In the genomic region with DNA sequence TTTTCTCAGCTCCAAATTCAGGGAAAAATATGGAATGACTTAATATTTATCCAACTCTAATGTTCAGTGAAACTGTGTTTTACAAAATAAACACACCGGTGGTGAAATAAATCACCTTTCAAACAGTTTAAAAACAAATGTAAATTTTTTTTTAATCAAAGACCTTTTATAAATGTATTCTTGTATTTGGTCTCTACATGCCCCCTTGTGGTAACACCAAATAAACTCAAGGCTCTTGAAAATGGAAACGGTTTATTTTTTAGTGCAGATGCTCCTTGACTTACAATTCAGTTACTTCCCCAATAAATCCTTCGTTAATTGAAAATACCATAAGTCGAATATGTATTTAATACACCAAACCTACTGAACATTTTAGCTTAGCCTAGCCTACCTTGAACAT, we compare ENCODE assay signal across 8 cellular contexts. TPM values are rescaled to one million over a fixed set of nuclear protein-coding genes. Genes with fewer than 3 reads are reported as not detected.
DNase-seq lines count a peak whose midpoint lies in the region; ATAC-seq, FAIRE-seq and TF ChIP-seq lines count a peak whose summit lies in the region.

No MANE protein-coding gene starts in this region.

- H3K4me1 ChIP-seq in SJCRH30 (no peaks in the 10 kb centered on the region), small intestine (ENCODE audit: control insufficient read depth in 2 of 2, insufficient read depth in 1 of 2, low read depth in 1 of 2, low read length in 1 of 2) (no peaks in the 10 kb centered on the region), vagina (no peaks in the 10 kb centered on the region)

- H3K27ac ChIP-seq in SJCRH30 (no peak overlapping the region), small intestine (ENCODE audit: low read depth in 1 of 2, low read length in 1 of 2) (no peak overlapping the region), vagina (no peak overlapping the region)

- no peaks in the 10 kb centered on the region for H3K27me3 ChIP-seq in SJCRH30
- no peaks in the 10 kb centered on the region for H3K27me3 ChIP-seq in small intestine (ENCODE audit: control insufficient read depth in 2 of 2, insufficient read depth in 2 of 2, low read length in 2 of 2)
- H3K27me3 ChIP-seq in vagina = no peaks in the 10 kb centered on the region

- peak overlapping the region; percentile 46 for H3K27ac Mint-ChIP-seq in activated CD4-positive, alpha-beta T cell treated with anti-CD3 and anti-CD28 coated beads, Interleukin-2, amount 10 ng/mL, durations not matched to agents 7 days and 5 days

- TF ChIP-seq POLR2A in vagina (IDR thresholded peaks at IDR 0.05) = no peak

- TF ChIP-seq CTCF in vagina (IDR thresholded peaks at IDR 0.05) = peak in 1 of 3 experiments; percentile 32

- H3K4me3 ChIP-seq in SJCRH30 (peak overlapping the region; percentile 26; the same call in 1 of the 2 replicates), small intestine (ENCODE audit: low read depth in 1 of 2, low read length in 2 of 2) (no peak overlapping the region), vagina (no peak overlapping the region)

- peak; percentile 10 for DNase-seq in activated CD4-positive, alpha-beta T cell treated with anti-CD3 and anti-CD28 coated beads, Interleukin-2, amount 10 ng/mL, durations not matched to agents 7 days and 5 days
- DNase-seq in activated CD4-positive, alpha-beta T cell treated with anti-CD3 and anti-CD28 coated beads for 48 hours = no peak
- peak in 1 of 2 experiments; percentile 37 for DNase-seq in SJCRH30
- DNase-seq in fibroblast of gingiva (ENCODE audit: low read depth) = peak; percentile 0
- DNase-seq in small intestine = peak; percentile 1
- no peak for DNase-seq in vagina (ENCODE audit: extremely low spot score in 2 of 2)

- peak overlapping the region; percentile 68 for H3K4me3 Mint-ChIP-seq in activated CD4-positive, alpha-beta T cell treated with anti-CD3 and anti-CD28 coated beads, Interleukin-2, amount 10 ng/mL, durations not matched to agents 7 days and 5 days

- H3K4me1 Mint-ChIP-seq in activated CD4-positive, alpha-beta T cell treated with anti-CD3 and anti-CD28 coated beads, Interleukin-2, amount 10 ng/mL, durations not matched to agents 7 days and 5 days = peaks cover 30% of the 10 kb centered on the region

- POLR2A ChIA-PET in activated CD4-positive, alpha-beta T cell treated with anti-CD3 and anti-CD28 coated beads, Interleukin-2, amount 10 ng/mL, durations not matched to agents 7 days and 5 days (lab: Charles Lee) = no interaction called here

- no peaks in the 10 kb centered on the region for H3K9me3 ChIP-seq in SJCRH30 (replicated peaks)
- H3K9me3 ChIP-seq in small intestine (ENCODE audit: control insufficient read depth, low read depth) = no peaks in the 10 kb centered on the region
- no peaks in the 10 kb centered on the region for H3K9me3 ChIP-seq in vagina

- H3K27me3 Mint-ChIP-seq in activated CD4-positive, alpha-beta T cell treated with anti-CD3 and anti-CD28 coated beads, Interleukin-2, amount 10 ng/mL, durations not matched to agents 7 days and 5 days = no peaks in the 10 kb centered on the region

- CTCF ChIA-PET in activated CD4-positive, alpha-beta T cell treated with anti-CD3 and anti-CD28 coated beads, Interleukin-2, amount 10 ng/mL, durations not matched to agents 7 days and 5 days (lab: Charles Lee) = interaction anchor here (0.6 to 1.5 kb wide), 3 partner anchors 47 to 1376 kb away, joined by 3 to 5 read pairs (median 3); no protein-coding TSS in a partner anchor

- no peak for ATAC-seq in GM19395 (IDR thresholded peaks at IDR 0.05; ENCODE audit: unreplicated experiment)
- no peak for ATAC-seq in HG02840 (IDR thresholded peaks at IDR 0.05; ENCODE audit: low FRiP score, unreplicated experiment)

- H3K36me3 ChIP-seq in SJCRH30 (no peaks in the 10 kb centered on the region), small intestine (ENCODE audit: control insufficient read depth in 2 of 2, insufficient read depth in 2 of 2, low read length in 2 of 2) (no peaks in the 10 kb centered on the region), vagina (no peaks in the 10 kb centered on the region)

- H3K36me3 Mint-ChIP-seq in activated CD4-positive, alpha-beta T cell treated with anti-CD3 and anti-CD28 coated beads, Interleukin-2, amount 10 ng/mL, durations not matched to agents 7 days and 5 days (ENCODE audit: low read depth) = no peaks in the 10 kb centered on the region

- no peak for FAIRE-seq in small intestine (lab: Jason Lieb, UNC)

- no peaks in the 10 kb centered on the region for H3K9me3 Mint-ChIP-seq in activated CD4-positive, alpha-beta T cell treated with anti-CD3 and anti-CD28 coated beads, Interleukin-2, amount 10 ng/mL, durations not matched to agents 7 days and 5 days

- WGBS in small intestine, 3 donors = 12 to 20% (median 14%) methylated on average over 4 of the region's 4 CpGs

- intact Hi-C loops in vagina (cut with DNase I) = no loop called here

RNA-seq across cellular contexts. Expression of gene ITM2A, which starts 45.9 kb away (rescaled TPM):
- 100 to 1,000 TPM; 148 to 185 TPM for total RNA-seq in activated CD4-positive, alpha-beta T cell treated with anti-CD3 and anti-CD28 coated beads, Interleukin-2, amount 10 ng/mL, durations not matched to agents 7 days and 5 days
- not detected in 2 replicates for total RNA-seq in SJCRH30 (2014; rRNA removed; shearing (Covaris generic))
- polyA plus RNA-seq in small intestine = 10 to 100 TPM in 1 of 3 donors, 1 to 10 TPM in 2; 1.3 to 24.3 (median 5.9) TPM
- 89.4 TPM for total RNA-seq in vagina

Comparison
In these comparisons a context has a peak if more than half of its experiments do, and no peak if none do; other contexts are left out.
1. DNase-seq: peak in activated CD4-positive, alpha-beta T cell treated with anti-CD3 and anti-CD28 coated beads, Interleukin-2, amount 10 ng/mL, durations not matched to agents 7 days and 5 days (single experiment), fibroblast of gingiva (single experiment) and small intestine (single experiment); none in activated CD4-positive, alpha-beta T cell treated with anti-CD3 and anti-CD28 coated beads for 48 hours (single experiment) and vagina (0 of 2).
2. RNA of gene ITM2A, which starts 45.9 kb away (total RNA-seq): 148 to 185 TPM in activated CD4-positive, alpha-beta T cell treated with anti-CD3 and anti-CD28 coated beads, Interleukin-2, amount 10 ng/mL, durations not matched to agents 7 days and 5 days and 89.4 TPM in vagina (single experiment); not detected in SJCRH30; every median in the first group is over 10 times any median in the second.